ENCODE assay signal across 1 cellular context in the genomic region with DNA sequence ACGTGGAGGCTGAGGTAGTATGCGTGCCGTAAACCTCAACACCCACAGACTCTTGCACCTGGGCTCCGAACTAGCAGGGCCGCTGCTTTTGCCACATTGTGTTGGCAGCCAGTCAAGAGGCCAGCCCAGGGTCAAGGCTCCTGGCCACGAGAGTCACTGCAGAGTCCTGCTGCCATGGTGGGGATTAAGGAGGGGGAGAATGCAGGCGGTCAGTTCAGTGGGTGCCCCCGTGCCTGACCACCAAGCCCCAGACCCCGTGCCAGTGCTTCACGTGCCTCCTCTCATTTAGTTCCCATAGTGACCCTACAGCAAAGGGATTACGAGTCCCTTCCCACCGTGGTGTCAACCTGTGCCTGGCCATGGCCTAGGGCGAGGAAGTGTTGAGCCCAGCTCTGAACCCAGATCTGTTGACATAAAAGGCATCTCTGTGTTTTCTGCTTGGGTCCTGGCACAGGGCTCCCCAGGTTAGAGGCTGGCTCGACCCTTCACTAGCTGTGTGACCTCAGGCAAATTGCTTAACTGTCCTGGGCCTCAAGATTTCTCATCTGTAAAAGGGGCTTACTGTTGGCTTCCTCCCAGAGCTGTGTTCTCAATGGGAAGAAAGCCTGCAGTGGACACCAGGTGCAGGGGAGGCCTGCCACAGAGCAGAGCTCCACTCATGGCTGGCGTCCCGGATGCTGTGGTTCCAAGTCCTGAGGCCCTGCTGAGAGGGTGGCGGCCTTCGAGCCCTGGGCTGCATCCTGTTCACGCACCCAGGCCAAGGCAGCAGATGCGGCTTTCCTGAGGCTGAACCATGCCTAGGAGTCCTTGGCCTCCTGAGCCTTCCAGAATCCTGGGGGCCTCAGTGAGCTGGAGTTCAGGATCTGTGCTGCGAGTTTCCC.
TF ChIP-seq lines count a peak whose summit lies in the region.

No MANE protein-coding gene starts in this region.

TF ChIP-seq in GM23338, 12 proteins besides CTCF, POLR2A, EP300 and RAD21 (continued from another document):
- TF ChIP-seq, protein P1, sequence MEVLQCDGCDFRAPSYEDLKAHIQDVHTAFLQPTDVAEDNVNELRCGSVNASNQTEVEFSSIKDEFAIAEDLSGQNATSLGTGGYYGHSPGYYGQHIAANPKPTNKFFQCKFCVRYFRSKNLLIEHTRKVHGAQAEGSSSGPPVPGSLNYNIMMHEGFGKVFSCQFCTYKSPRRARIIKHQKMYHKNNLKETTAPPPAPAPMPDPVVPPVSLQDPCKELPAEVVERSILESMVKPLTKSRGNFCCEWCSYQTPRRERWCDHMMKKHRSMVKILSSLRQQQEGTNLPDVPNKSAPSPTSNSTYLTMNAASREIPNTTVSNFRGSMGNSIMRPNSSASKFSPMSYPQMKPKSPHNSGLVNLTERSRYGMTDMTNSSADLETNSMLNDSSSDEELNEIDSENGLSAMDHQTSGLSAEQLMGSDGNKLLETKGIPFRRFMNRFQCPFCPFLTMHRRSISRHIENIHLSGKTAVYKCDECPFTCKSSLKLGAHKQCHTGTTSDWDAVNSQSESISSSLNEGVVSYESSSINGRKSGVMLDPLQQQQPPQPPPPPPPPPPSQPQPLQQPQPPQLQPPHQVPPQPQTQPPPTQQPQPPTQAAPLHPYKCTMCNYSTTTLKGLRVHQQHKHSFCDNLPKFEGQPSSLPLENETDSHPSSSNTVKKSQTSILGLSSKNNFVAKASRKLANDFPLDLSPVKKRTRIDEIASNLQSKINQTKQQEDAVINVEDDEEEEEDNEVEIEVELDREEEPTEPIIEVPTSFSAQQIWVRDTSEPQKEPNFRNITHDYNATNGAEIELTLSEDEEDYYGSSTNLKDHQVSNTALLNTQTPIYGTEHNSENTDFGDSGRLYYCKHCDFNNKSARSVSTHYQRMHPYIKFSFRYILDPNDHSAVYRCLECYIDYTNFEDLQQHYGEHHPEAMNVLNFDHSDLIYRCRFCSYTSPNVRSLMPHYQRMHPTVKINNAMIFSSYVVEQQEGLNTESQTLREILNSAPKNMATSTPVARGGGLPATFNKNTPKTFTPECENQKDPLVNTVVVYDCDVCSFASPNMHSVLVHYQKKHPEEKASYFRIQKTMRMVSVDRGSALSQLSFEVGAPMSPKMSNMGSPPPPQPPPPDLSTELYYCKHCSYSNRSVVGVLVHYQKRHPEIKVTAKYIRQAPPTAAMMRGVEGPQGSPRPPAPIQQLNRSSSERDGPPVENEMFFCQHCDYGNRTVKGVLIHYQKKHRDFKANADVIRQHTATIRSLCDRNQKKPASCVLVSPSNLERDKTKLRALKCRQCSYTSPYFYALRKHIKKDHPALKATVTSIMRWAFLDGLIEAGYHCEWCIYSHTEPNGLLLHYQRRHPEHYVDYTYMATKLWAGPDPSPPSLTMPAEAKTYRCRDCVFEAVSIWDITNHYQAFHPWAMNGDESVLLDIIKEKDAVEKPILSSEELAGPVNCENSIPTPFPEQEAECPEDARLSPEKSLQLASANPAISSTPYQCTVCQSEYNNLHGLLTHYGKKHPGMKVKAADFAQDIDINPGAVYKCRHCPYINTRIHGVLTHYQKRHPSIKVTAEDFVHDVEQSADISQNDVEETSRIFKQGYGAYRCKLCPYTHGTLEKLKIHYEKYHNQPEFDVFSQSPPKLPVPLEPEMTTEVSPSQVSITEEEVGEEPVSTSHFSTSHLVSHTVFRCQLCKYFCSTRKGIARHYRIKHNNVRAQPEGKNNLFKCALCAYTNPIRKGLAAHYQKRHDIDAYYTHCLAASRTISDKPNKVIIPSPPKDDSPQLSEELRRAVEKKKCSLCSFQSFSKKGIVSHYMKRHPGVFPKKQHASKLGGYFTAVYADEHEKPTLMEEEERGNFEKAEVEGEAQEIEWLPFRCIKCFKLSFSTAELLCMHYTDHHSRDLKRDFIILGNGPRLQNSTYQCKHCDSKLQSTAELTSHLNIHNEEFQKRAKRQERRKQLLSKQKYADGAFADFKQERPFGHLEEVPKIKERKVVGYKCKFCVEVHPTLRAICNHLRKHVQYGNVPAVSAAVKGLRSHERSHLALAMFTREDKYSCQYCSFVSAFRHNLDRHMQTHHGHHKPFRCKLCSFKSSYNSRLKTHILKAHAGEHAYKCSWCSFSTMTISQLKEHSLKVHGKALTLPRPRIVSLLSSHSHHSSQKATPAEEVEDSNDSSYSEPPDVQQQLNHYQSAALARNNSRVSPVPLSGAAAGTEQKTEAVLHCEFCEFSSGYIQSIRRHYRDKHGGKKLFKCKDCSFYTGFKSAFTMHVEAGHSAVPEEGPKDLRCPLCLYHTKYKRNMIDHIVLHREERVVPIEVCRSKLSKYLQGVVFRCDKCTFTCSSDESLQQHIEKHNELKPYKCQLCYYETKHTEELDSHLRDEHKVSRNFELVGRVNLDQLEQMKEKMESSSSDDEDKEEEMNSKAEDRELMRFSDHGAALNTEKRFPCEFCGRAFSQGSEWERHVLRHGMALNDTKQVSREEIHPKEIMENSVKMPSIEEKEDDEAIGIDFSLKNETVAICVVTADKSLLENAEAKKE (CRISPR knock-in tag; IDR thresholded peaks at IDR 0.05) = no peak
- TF ChIP-seq ZNF114 (CRISPR knock-in tag; IDR thresholded peaks at IDR 0.05) (no peak), NANOG (IDR thresholded peaks at IDR 0.05; ENCODE audit: borderline replicate concordance) (no peak)
TF ChIP-seq in GM23338: peak in this region for 0.
